In genomic region chr15:76217867-76218217, GRCh38 we compare ENCODE assay signal across 13 cellular contexts.
DNase-seq lines count a peak whose midpoint lies in the region; ATAC-seq and TF ChIP-seq lines count a peak whose summit lies in the region.
"Had no signal": no experiment of that assay in that cellular context is flagged by ENCODE, and none has a peak within 500 bp of the region (broad histone marks: within the 10 kb centered on the region; RNA-seq: fewer than 3 reads in every experiment).

No MANE protein-coding gene starts in this region.

- peak overlapping the region; percentile 56 for H3K27ac ChIP-seq in C4-2B
- no peak overlapping the region for H3K27ac ChIP-seq in PC-9
- H3K27ac ChIP-seq: BLaER1, GM23248, HL-60 had no signal

- no peak overlapping the region for H2AFZ ChIP-seq in PC-9
- H2AFZ ChIP-seq: GM23248 had no signal

- peaks cover 13% of the 10 kb centered on the region for H3K4me1 Mint-ChIP-seq in central memory CD8-positive, alpha-beta T cell
- peaks cover 4% of the 10 kb centered on the region for H3K4me1 Mint-ChIP-seq in progenitor cell of endocrine pancreas (ENCODE audit: low read depth)

- peaks cover 40% of the 10 kb centered on the region for H3K4me1 ChIP-seq in PC-9 (replicated peaks; ENCODE audit: insufficient read depth)
- H3K4me1 ChIP-seq: BLaER1 had no signal

- CTCF ChIA-PET in PC-9 (lab: Charles Lee), result interaction anchor here (1.0 kb wide), 1 partner anchor 28 kb away, joined by 3 read pairs; no protein-coding TSS in a partner anchor

- TF ChIP-seq CTCF in C4-2B (conservative IDR thresholded peaks at IDR 0.05), result no peak
- no peak for TF ChIP-seq CTCF in PC-9 (conservative IDR thresholded peaks at IDR 0.05)
- no peak for TF ChIP-seq CTCF in progenitor cell of endocrine pancreas (IDR thresholded peaks at IDR 0.05; ENCODE audit: unreplicated experiment)

- H3K27me3 Mint-ChIP-seq in central memory CD8-positive, alpha-beta T cell, result no peaks in the 10 kb centered on the region
- no peaks in the 10 kb centered on the region for H3K27me3 Mint-ChIP-seq in progenitor cell of endocrine pancreas
- H3K27me3 Mint-ChIP-seq: CD4-positive, alpha-beta T cell had no signal

- H3K79me2 ChIP-seq in PC-9 (ENCODE audit: low read depth), result peaks cover 12% of the 10 kb centered on the region; the same call in 1 of the 2 replicates

- no peak for DNase-seq in PC-9
- DNase-seq in central memory CD8-positive, alpha-beta T cell (ENCODE audit: low spot score in 2 of 2), result no peak
- DNase-seq in progenitor cell of endocrine pancreas (ENCODE audit: low spot score, unreplicated experiment), result no peak
- DNase-seq in NCI-H446 (lab: John Stamatoyannopoulos, UW), result no peak
- DNase-seq: AML-193; CD4-positive, alpha-beta T cell had no signal

- H3K27me3 ChIP-seq in PC-9 (ENCODE audit: insufficient read depth, low read depth), result no peaks in the 10 kb centered on the region
- H3K27me3 ChIP-seq: BLaER1 had no signal

- 0 out of 2 replicates have a peak, but pooled peaks cover 20% of the 10 kb centered on the region for H3K36me3 ChIP-seq in PC-9 (ENCODE audit: low read depth)

- intact Hi-C loops in PC-9 (cut with micrococcal nuclease; ENCODE audit: unreplicated experiment), result loop anchor here (2.0 kb wide), 1 partner anchor 21 kb away; no protein-coding TSS in a partner anchor

- H3K9me2 ChIP-seq in PC-9 (ENCODE audit: insufficient read depth), result no peaks in the 10 kb centered on the region

- H3K9me3 Mint-ChIP-seq in central memory CD8-positive, alpha-beta T cell, result no peaks in the 10 kb centered on the region
- peaks cover 5% of the 10 kb centered on the region for H3K9me3 Mint-ChIP-seq in progenitor cell of endocrine pancreas (ENCODE audit: low read depth)
- H3K9me3 Mint-ChIP-seq: CD4-positive, alpha-beta T cell had no signal

- H3K4me2 ChIP-seq in PC-9, result peak overlapping the region; percentile 33
- H3K4me2 ChIP-seq: BLaER1 had no signal

- H3K36me3 Mint-ChIP-seq in central memory CD8-positive, alpha-beta T cell (ENCODE audit: insufficient read depth), result peaks cover 12% of the 10 kb centered on the region
- peaks cover 26% of the 10 kb centered on the region for H3K36me3 Mint-ChIP-seq in progenitor cell of endocrine pancreas (ENCODE audit: insufficient read depth)

- H3K27ac Mint-ChIP-seq in central memory CD8-positive, alpha-beta T cell (ENCODE audit: low read depth), result peak overlapping the region; percentile 9
- H3K27ac Mint-ChIP-seq in progenitor cell of endocrine pancreas, result peak overlapping the region; percentile 1

- no peak overlapping the region for H3K4me3 Mint-ChIP-seq in central memory CD8-positive, alpha-beta T cell
- no peak overlapping the region for H3K4me3 Mint-ChIP-seq in progenitor cell of endocrine pancreas (ENCODE audit: low read depth)
- H3K4me3 Mint-ChIP-seq: CD4-positive, alpha-beta T cell had no signal

- H3F3A ChIP-seq in PC-9 (ENCODE audit: insufficient read depth, low read depth), result peaks cover 26% of the 10 kb centered on the region; the same call in 1 of the 2 replicates

- no peaks in the 10 kb centered on the region for H3K9me3 ChIP-seq in PC-9 (ENCODE audit: insufficient read depth, low read depth)

- H4K20me1 ChIP-seq in PC-9 (ENCODE audit: insufficient read depth), result 0 out of 2 replicates have a peak, but pooled peaks cover 5% of the 10 kb centered on the region
- H4K20me1 ChIP-seq: BLaER1 had no signal

- POLR2A ChIA-PET in PC-9 (lab: Charles Lee; ENCODE audit: unreplicated experiment), result interaction anchor here (0.7 kb wide), 1 partner anchor 21 kb away, joined by 4 read pairs; no protein-coding TSS in a partner anchor

- no TSS peak for BruUV-seq in PC-9 (replicated peaks; lab: Mats Ljungman, UMichigan)

- H3K4me3 ChIP-seq in PC-9, result no peak overlapping the region
- H3K4me3 ChIP-seq: BLaER1, GM12878, GM23248 had no signal

- no peak for ATAC-seq in central memory CD8-positive, alpha-beta T cell (replicated peaks; ENCODE audit: extremely low read depth, poor library complexity, severe bottlenecking)
- ATAC-seq in HG03439 (IDR thresholded peaks at IDR 0.05; ENCODE audit: unreplicated experiment) (no peak), HG03108 (IDR thresholded peaks at IDR 0.05; ENCODE audit: unreplicated experiment) (no peak)
- ATAC-seq: GM12878 had no signal
